In the genomic region with DNA sequence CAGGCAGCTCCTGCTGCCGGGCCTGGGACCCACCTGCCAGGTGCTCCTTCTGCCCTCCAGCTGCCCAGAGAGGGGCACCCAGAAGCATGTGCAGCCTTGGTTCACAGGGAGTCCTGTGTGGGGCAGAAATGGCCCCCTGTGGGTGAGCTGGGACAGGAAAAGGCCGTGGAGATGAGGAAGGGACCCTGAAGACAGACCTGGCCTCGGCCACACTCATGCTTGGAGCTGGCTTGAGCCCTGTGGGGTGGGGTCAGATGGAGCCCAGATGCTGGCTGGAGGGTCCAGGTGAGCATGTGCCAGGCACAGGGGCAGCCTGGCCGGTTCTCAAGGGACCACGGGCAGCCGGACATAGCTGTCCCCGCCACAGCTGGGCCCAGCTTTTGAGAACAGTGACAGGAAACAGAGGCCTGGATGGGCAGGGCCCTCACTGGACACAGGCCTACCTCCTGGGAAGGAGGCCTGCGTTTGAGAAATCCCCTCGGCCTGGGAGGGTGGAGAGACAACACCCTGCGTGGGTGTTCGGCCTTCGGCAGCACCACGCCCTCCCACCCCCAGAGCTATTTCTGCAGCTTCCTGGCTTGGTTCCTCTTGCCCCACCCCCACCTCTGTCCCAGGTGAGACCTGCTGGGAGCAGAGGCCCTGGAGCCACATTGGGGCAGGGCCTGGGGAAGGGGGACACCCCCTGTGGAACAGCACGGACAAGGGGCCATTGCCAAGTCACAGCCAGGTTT, we compare ENCODE assay signal across 10 cellular contexts.
DNase-seq lines count a peak whose midpoint lies in the region; ATAC-seq and TF ChIP-seq lines count a peak whose summit lies in the region.
"Had no signal": no experiment of that assay in that cellular context is flagged by ENCODE, and none has a peak within 500 bp of the region (broad histone marks: within the 10 kb centered on the region; RNA-seq: fewer than 3 reads in every experiment).

No MANE protein-coding gene starts in this region.

- H3K27me3 ChIP-seq in esophagus squamous epithelium (no peaks in the 10 kb centered on the region), testis (no peaks in the 10 kb centered on the region)

- no peaks in the 10 kb centered on the region for H3K9me3 ChIP-seq in esophagus squamous epithelium
- H3K9me3 ChIP-seq in testis: no peaks in the 10 kb centered on the region
- H3K9me3 ChIP-seq: thoracic aorta had no signal

- H3K27ac Mint-ChIP-seq in osteocyte (ENCODE audit: unreplicated experiment): peak overlapping the region; percentile 44

- no peaks in the 10 kb centered on the region for H3K9me3 Mint-ChIP-seq in osteocyte (ENCODE audit: unreplicated experiment)

- TF ChIP-seq POLR2A in esophagus squamous epithelium (IDR thresholded peaks at IDR 0.05) (no peak), testis (IDR thresholded peaks at IDR 0.05) (no peak)

- no peaks in the 10 kb centered on the region for H3K36me3 Mint-ChIP-seq in osteocyte (ENCODE audit: unreplicated experiment)

- no peak overlapping the region for H3K4me3 Mint-ChIP-seq in osteocyte (ENCODE audit: unreplicated experiment)

- peaks cover 37 to 74% (median 54%) of the 10 kb centered on the region in 3 donors for H3K4me1 ChIP-seq in esophagus squamous epithelium
- peaks cover 13% of the 10 kb centered on the region for H3K4me1 ChIP-seq in testis

- peaks cover 37% of the 10 kb centered on the region for H3K4me1 Mint-ChIP-seq in osteocyte (ENCODE audit: unreplicated experiment)

- ATAC-seq in HG03378 (IDR thresholded peaks at IDR 0.05; ENCODE audit: unreplicated experiment): peak; percentile 53
- ATAC-seq in GM19328 (IDR thresholded peaks at IDR 0.05; ENCODE audit: unreplicated experiment): no peak

- H3K36me3 ChIP-seq in esophagus squamous epithelium (no peaks in the 10 kb centered on the region), testis (ENCODE audit: low read depth, missing control alignments) (no peaks in the 10 kb centered on the region)
- H3K36me3 ChIP-seq: thoracic aorta had no signal

- H3K27me3 Mint-ChIP-seq in osteocyte (ENCODE audit: unreplicated experiment): no peaks in the 10 kb centered on the region

- DNase-seq in esophagus squamous epithelium (lab: John Stamatoyannopoulos, UW) (no peak), osteocyte (ENCODE audit: extremely low spot score, unreplicated experiment) (no peak), SHP77 (lab: John Stamatoyannopoulos, UW) (no peak), testis (no peak)
- no peak for DNase-seq in central memory CD4-positive, alpha-beta T cell
- DNase-seq: NCI-H146 had no signal

- peak; percentile 14 for TF ChIP-seq CTCF in GM12873 (IDR thresholded peaks at IDR 0.05; ENCODE audit: insufficient read depth, low read depth, low read length, missing control alignments)
- no peak for TF ChIP-seq CTCF in esophagus squamous epithelium (IDR thresholded peaks at IDR 0.05)
- TF ChIP-seq CTCF in osteocyte (IDR thresholded peaks at IDR 0.05): no peak
- TF ChIP-seq CTCF in testis (IDR thresholded peaks at IDR 0.05): no peak

- WGBS in esophagus squamous epithelium, 2 donors: 29% methylated on average over 6 of the region's 14 CpGs; no CpG with 5 or more reads in 1 of the 2 donors
- 52 to 93% methylated on average over 6 to 14 of the region's 14 CpGs for WGBS in testis, 2 donors

- H3K4me3 ChIP-seq in esophagus squamous epithelium (no peak overlapping the region), testis (no peak overlapping the region)
- H3K4me3 ChIP-seq: thoracic aorta had no signal

- H3K27ac ChIP-seq in esophagus squamous epithelium (peak overlapping the region in 3 of 4 donors; percentile 19 to 49 (median 35)), testis (no peak overlapping the region)
- H3K27ac ChIP-seq: thoracic aorta had no signal

- intact Hi-C loops in esophagus squamous epithelium (cut with DNase I): no loop called here
- intact Hi-C loops in testis (cut with DNase I; ENCODE audit: low total_unique reads): no loop called here

Comparison
In these comparisons a context has a peak if more than half of its experiments do, and no peak if none do; other contexts are left out.
1. H3K27ac ChIP-seq: peak in esophagus squamous epithelium (3 of 4); none in testis (0 of 2).